In genomic region chr10:114507449-114507848, GRCh38 we compare ENCODE assay signal across 12 cellular contexts.
A peak's percentile ranks its signal among the peaks of the same experiment; 100 is the strongest.
DNase-seq lines count a peak whose midpoint lies in the region; ATAC-seq and TF ChIP-seq lines count a peak whose summit lies in the region.
"Had no signal": no experiment of that assay in that cellular context is flagged by ENCODE, and none has a peak within 500 bp of the region (broad histone marks: within the 10 kb centered on the region; RNA-seq: fewer than 3 reads in every experiment).

No MANE protein-coding gene starts in this region.

- DNase-seq in activated T-cell treated with anti-CD3 and anti-CD28 coated beads, Interleukin-2, amount 50 U/mL, for 72 hours = no peak
- DNase-seq in activated T-cell treated with anti-CD3 and anti-CD28 coated beads, Interleukin-2, amount 50 U/mL, for 48 hours = no peak
- peak; percentile 93 for DNase-seq in colonic mucosa
- no peak for DNase-seq in uterus
- DNase-seq in SIG-M5 (lab: John Stamatoyannopoulos, UW) = no peak
- no peak for DNase-seq in NCI-H2171 treated with DMSO at 0.1 percent for 48 hours (lab: John Stamatoyannopoulos, UW)
- DNase-seq: activated naive CD4-positive, alpha-beta T cell treated with anti-CD3 and anti-CD28 coated beads, Interleukin-2, amount 50 U/mL, for 16 hours; nucleus accumbens; T-cell had no signal

- H3K27ac ChIP-seq in colonic mucosa (peak overlapping the region; percentile 50), mucosa of rectum (ENCODE audit: low read depth in 2 of 2, low read length in 2 of 2) (peak overlapping the region; percentile 85), uterus (peak overlapping the region; percentile 58 to 77)
- H3K27ac ChIP-seq: BLaER1 had no signal

- H3K27me3 ChIP-seq in colonic mucosa (no peaks in the 10 kb centered on the region), mucosa of rectum (ENCODE audit: control insufficient read depth in 2 of 2, insufficient read depth in 2 of 2, low read length in 2 of 2) (no peaks in the 10 kb centered on the region), uterus (no peaks in the 10 kb centered on the region)
- H3K27me3 ChIP-seq: BLaER1 had no signal

- no peaks in the 10 kb centered on the region for H3K36me3 ChIP-seq in colonic mucosa
- H3K36me3 ChIP-seq in mucosa of rectum (ENCODE audit: control insufficient read depth in 2 of 2, insufficient read depth in 2 of 2, low read length in 2 of 2) = no peaks in the 10 kb centered on the region
- no peaks in the 10 kb centered on the region for H3K36me3 ChIP-seq in uterus
- H3K36me3 ChIP-seq: BLaER1 had no signal

- intact Hi-C loops in colonic mucosa (cut with DNase I) (no loop called here), uterus (cut with DNase I; ENCODE audit: low total_unique reads) (no loop called here)

- no peak for TF ChIP-seq POLR2A in uterus (IDR thresholded peaks at IDR 0.05)

- peaks cover 92% of the 10 kb centered on the region for H3K4me1 Mint-ChIP-seq in activated T-cell treated with anti-CD3 and anti-CD28 coated beads, Interleukin-2, amount 50 U/mL, for 72 hours (ENCODE audit: low read depth)

- no peaks in the 10 kb centered on the region for H3K9me3 ChIP-seq in colonic mucosa
- no peaks in the 10 kb centered on the region for H3K9me3 ChIP-seq in mucosa of rectum (ENCODE audit: control insufficient read depth in 2 of 2, low read length in 2 of 2)
- H3K9me3 ChIP-seq in uterus = no peaks in the 10 kb centered on the region
- H3K9me3 ChIP-seq: BLaER1 had no signal

- peak overlapping the region in 1 of 2 donors; percentile 14 for H3K4me3 Mint-ChIP-seq in activated T-cell treated with anti-CD3 and anti-CD28 coated beads, Interleukin-2, amount 50 U/mL, for 72 hours

- no peak for TF ChIP-seq CTCF in colonic mucosa (IDR thresholded peaks at IDR 0.05)
- no peak for TF ChIP-seq CTCF in uterus (IDR thresholded peaks at IDR 0.05)

- H3K9ac ChIP-seq in colonic mucosa (ENCODE audit: low read depth in 2 of 2, low read length in 2 of 2) (peak overlapping the region in 1 of 2 donors; percentile 71), mucosa of rectum (ENCODE audit: low read depth in 1 of 2, low read length in 2 of 2) (peak overlapping the region; percentile 35 to 60)
- H3K9ac ChIP-seq: BLaER1 had no signal

- H3K27ac Mint-ChIP-seq in activated T-cell treated with anti-CD3 and anti-CD28 coated beads, Interleukin-2, amount 50 U/mL, for 72 hours = peak overlapping the region; percentile 20

- peaks cover 6 to 14% of the 10 kb centered on the region in 2 donors for H3K36me3 Mint-ChIP-seq in activated T-cell treated with anti-CD3 and anti-CD28 coated beads, Interleukin-2, amount 50 U/mL, for 72 hours (ENCODE audit: insufficient read depth in 2 of 2)

- no peaks in the 10 kb centered on the region for H3K27me3 Mint-ChIP-seq in activated T-cell treated with anti-CD3 and anti-CD28 coated beads, Interleukin-2, amount 50 U/mL, for 72 hours (ENCODE audit: low read depth)
- H3K27me3 Mint-ChIP-seq: T-cell had no signal

- H3K4me3 ChIP-seq in colonic mucosa (no peak overlapping the region), mucosa of rectum (ENCODE audit: low read length in 2 of 2) (no peak overlapping the region), uterus (no peak overlapping the region)
- H3K4me3 ChIP-seq: BLaER1 had no signal

- peaks cover 15% of the 10 kb centered on the region for H3K4me1 ChIP-seq in colonic mucosa
- H3K4me1 ChIP-seq in mucosa of rectum (ENCODE audit: control insufficient read depth in 2 of 2, insufficient read depth in 2 of 2, low read length in 2 of 2) = peaks cover 6 to 26% of the 10 kb centered on the region in 2 donors
- H3K4me1 ChIP-seq in uterus = peaks cover 0 to 6% of the 10 kb centered on the region in 2 donors
- H3K4me1 ChIP-seq: BLaER1 had no signal

- peaks cover 0 to 3% of the 10 kb centered on the region in 2 donors for H3K9me3 Mint-ChIP-seq in activated T-cell treated with anti-CD3 and anti-CD28 coated beads, Interleukin-2, amount 50 U/mL, for 72 hours
- H3K9me3 Mint-ChIP-seq: T-cell had no signal

- ATAC-seq in activated T-cell treated with anti-CD3 and anti-CD28 coated beads, Interleukin-2, amount 50 U/mL, for 72 hours (replicated peaks in 1 of 2) = peak; percentile 16 to 36
- ATAC-seq in HG03342 (IDR thresholded peaks at IDR 0.05; ENCODE audit: unreplicated experiment) = no peak
